In genomic region chr7:36091571-36092176, GRCh38 we compare ENCODE assay signal across 25 cellular contexts.
"Had no signal": no experiment of that assay in that cellular context is flagged by ENCODE, and none has a peak within 500 bp of the region (broad histone marks: within the 10 kb centered on the region; RNA-seq: fewer than 3 reads in every experiment).

No MANE protein-coding gene starts in this region.

- ATAC-seq: activated CD4-positive, CD25-positive, alpha-beta regulatory T cell treated with anti-CD3 and anti-CD28 coated beads, Interleukin-2, amount 50 U/mL, for 24 hours; effector memory CD8-positive, alpha-beta T cell; gastroesophageal sphincter; left colon; natural killer cell treated with Interleukin-12 subunit alpha and Interleukin-12 subunit beta and Interleukin-15 and Interleukin-18, amount 100 ng/mL, for 72 hours had no signal

- H3K4me1 ChIP-seq: gastroesophageal sphincter, testis, transverse colon, uterus had no signal

- H3K36me3 ChIP-seq: gastroesophageal sphincter, transverse colon, uterus, WERI-Rb-1 had no signal

- H3K4me1 Mint-ChIP-seq: activated CD4-positive, alpha-beta T cell treated with anti-CD3 and anti-CD28 coated beads, Interleukin-2, amount 10 ng/mL, durations not matched to agents 24 days and 14 days had no signal

- H3K36me3 Mint-ChIP-seq: activated CD4-positive, alpha-beta memory T cell treated with anti-CD3 and anti-CD28 coated beads for 36 hours; natural killer cell treated with Interleukin-12 subunit alpha and Interleukin-12 subunit beta and Interleukin-15 and Interleukin-18, amount 100 ng/mL, for 72 hours had no signal

- H3K27me3 Mint-ChIP-seq: activated CD4-positive, alpha-beta memory T cell treated with anti-CD3 and anti-CD28 coated beads for 36 hours had no signal

- H3K27ac Mint-ChIP-seq: activated CD4-positive, alpha-beta memory T cell treated with anti-CD3 and anti-CD28 coated beads for 36 hours; activated CD4-positive, alpha-beta T cell treated with anti-CD3 and anti-CD28 coated beads, Interleukin-2, amount 10 ng/mL, durations not matched to agents 24 days and 14 days; activated T-helper 1 cell treated with anti-CD3 and anti-CD28 coated beads, Interleukin-12 subunit alpha, Interleukin-12 subunit beta, Interleukin-2, Interleukin-4 antibody, amounts not matched to agents 30 ng/mL and 10 ng/mL and 1 ng/mL, durations not matched to agents 14 hours and 24 hours and 36 hours; effector memory CD8-positive, alpha-beta T cell; natural killer cell treated with Interleukin-12 subunit alpha and Interleukin-12 subunit beta and Interleukin-15 and Interleukin-18, amount 100 ng/mL, for 72 hours; T-helper 1 cell treated with Interleukin-12 subunit alpha and Interleukin-12 subunit beta and Interleukin-4 antibody, amounts not matched to agents 30 μg/mL and 1 μg/mL, for 36 hours had no signal

- H3K27me3 ChIP-seq: gastroesophageal sphincter, testis, transverse colon, uterus had no signal

- DNase-seq: activated CD4-positive, alpha-beta memory T cell treated with anti-CD3 and anti-CD28 coated beads for 36 hours; activated CD4-positive, alpha-beta T cell treated with anti-CD3 and anti-CD28 coated beads, Interleukin-2, amount 10 ng/mL, durations not matched to agents 24 days and 14 days; activated CD8-positive, alpha-beta memory T cell treated with anti-CD3 and anti-CD28 coated beads, Interleukin-2, amount 50 U/mL, for 4 hours; activated effector memory CD4-positive, alpha-beta T cell treated with anti-CD3 and anti-CD28 coated beads, Interleukin-2, amount 50 U/mL, for 16 hours; activated naive CD4-positive, alpha-beta T cell treated with anti-CD3 and anti-CD28 coated beads, Interleukin-2, amount 50 U/mL, for 16 hours; activated T-cell treated with anti-CD3 and anti-CD28 coated beads, Interleukin-2, amount 50 U/mL, for 1 hour; amniotic stem cell; caudate nucleus; cortex of kidney; effector memory CD8-positive, alpha-beta T cell; hippocampal formation; left colon; midbrain; psoas muscle; stimulated activated naive CD4-positive, alpha-beta T cell treated with Interleukin-2 at 50 U/mL for 16 hours; T1000; testis; transverse colon; uterus; WERI-Rb-1 had no signal

- H3K4me3 Mint-ChIP-seq: activated CD4-positive, alpha-beta memory T cell treated with anti-CD3 and anti-CD28 coated beads for 36 hours; activated CD4-positive, alpha-beta T cell treated with anti-CD3 and anti-CD28 coated beads, Interleukin-2, amount 10 ng/mL, durations not matched to agents 24 days and 14 days; activated T-helper 1 cell treated with anti-CD3 and anti-CD28 coated beads, Interleukin-12 subunit alpha, Interleukin-12 subunit beta, Interleukin-2, Interleukin-4 antibody, amounts not matched to agents 30 ng/mL and 10 ng/mL and 1 ng/mL, durations not matched to agents 14 hours and 24 hours and 36 hours; effector memory CD8-positive, alpha-beta T cell; natural killer cell treated with Interleukin-12 subunit alpha and Interleukin-12 subunit beta and Interleukin-15 and Interleukin-18, amount 100 ng/mL, for 72 hours; T-helper 1 cell treated with Interleukin-12 subunit alpha and Interleukin-12 subunit beta and Interleukin-4 antibody, amounts not matched to agents 30 μg/mL and 1 μg/mL, for 36 hours had no signal

- H3K9me3 Mint-ChIP-seq: activated CD4-positive, alpha-beta memory T cell treated with anti-CD3 and anti-CD28 coated beads for 36 hours; activated T-helper 1 cell treated with anti-CD3 and anti-CD28 coated beads, Interleukin-12 subunit alpha, Interleukin-12 subunit beta, Interleukin-2, Interleukin-4 antibody, amounts not matched to agents 30 ng/mL and 10 ng/mL and 1 ng/mL, durations not matched to agents 14 hours and 24 hours and 36 hours; effector memory CD8-positive, alpha-beta T cell; natural killer cell treated with Interleukin-12 subunit alpha and Interleukin-12 subunit beta and Interleukin-15 and Interleukin-18, amount 100 ng/mL, for 72 hours had no signal

- H3K9me3 ChIP-seq: gastroesophageal sphincter, psoas muscle, testis, transverse colon, uterus had no signal

- H3K27ac ChIP-seq: gastroesophageal sphincter, psoas muscle, testis, transverse colon, uterus, WERI-Rb-1 had no signal

- H3K4me3 ChIP-seq: gastroesophageal sphincter, psoas muscle, testis, transverse colon, uterus had no signal
